ENCODE assay signal across 10 cellular contexts in genomic region chr14:68369289-68369925, GRCh38.
DNase-seq lines count a peak whose midpoint lies in the region; ATAC-seq and TF ChIP-seq lines count a peak whose summit lies in the region.
"Had no signal": no experiment of that assay in that cellular context is flagged by ENCODE, and none has a peak within 500 bp of the region (broad histone marks: within the 10 kb centered on the region; RNA-seq: fewer than 3 reads in every experiment).

No MANE protein-coding gene starts in this region.

- no peaks in the 10 kb centered on the region for H3K27me3 ChIP-seq in SJCRH30
- H3K27me3 ChIP-seq in spleen (replicated peaks in 1 of 7): no peaks in the 10 kb centered on the region
- no peaks in the 10 kb centered on the region; the same call in 1 of the 2 replicates for H3K27me3 ChIP-seq in H9 (ENCODE audit: insufficient read depth, low read length)

- H3K9me3 Mint-ChIP-seq in H9: 0 out of 5 replicates have a peak, but pooled peaks cover 0 to 3% of the 10 kb centered on the region in 2 experiments

- no peak overlapping the region for H3T11ph ChIP-seq in H9 (ENCODE audit: low read length)

- peak; percentile 94 to 95 for ATAC-seq in activated CD4-positive, CD25-positive, alpha-beta regulatory T cell treated with anti-CD3 and anti-CD28 coated beads, Interleukin-2, amount 50 U/mL, for 24 hours
- ATAC-seq in GM21825 (IDR thresholded peaks at IDR 0.05; ENCODE audit: unreplicated experiment): peak; percentile 49

- H4K91ac ChIP-seq in H9 (ENCODE audit: insufficient read length, low read depth, low read length): no peak overlapping the region

- no peak overlapping the region for H2BK12ac ChIP-seq in H9 (ENCODE audit: insufficient read length, low read depth, low read length)

- no peak overlapping the region for H3K4me3 Mint-ChIP-seq in H9

- H3K14ac ChIP-seq in H9 (ENCODE audit: insufficient read depth, low read length): no peak overlapping the region

- no peak overlapping the region for H3K27ac Mint-ChIP-seq in H9

- H3K4ac ChIP-seq in H9 (ENCODE audit: low read depth, low read length): no peak overlapping the region

- TF ChIP-seq CTCF in spleen (IDR thresholded peaks at IDR 0.05 in 8 of 11, conservative IDR thresholded peaks at IDR 0.05 in 3 of 11): no peak
- no peak for TF ChIP-seq CTCF in H9 (conservative IDR thresholded peaks at IDR 0.05)

- H3K18ac ChIP-seq in H9 (ENCODE audit: insufficient read length, low read depth, low read length): no peak overlapping the region

- H2AK5ac ChIP-seq in H9 (ENCODE audit: insufficient read length, low read length): no peak overlapping the region

- intact Hi-C loops in spleen (cut with DNase I; ENCODE audit: low total_unique reads): loop anchor here (10.0 kb wide), 1 partner anchor 105 kb away; no protein-coding TSS in a partner anchor

- no peak overlapping the region for H3K23ac ChIP-seq in H9 (ENCODE audit: insufficient read length, low read depth, low read length)

- H3K4me1 ChIP-seq in SJCRH30 (peaks cover 43% of the 10 kb centered on the region), spleen (peaks cover 35 to 95% (median 55%) of the 10 kb centered on the region in 6 donors), H9 (ENCODE audit: insufficient read depth, low read length) (peaks cover 6% of the 10 kb centered on the region; the same call in 1 of the 2 replicates)

- H2BK5ac ChIP-seq in H9 (ENCODE audit: insufficient read length, low read length): no peak overlapping the region

- H3K4me2 ChIP-seq in H9 (ENCODE audit: insufficient read depth, insufficient read length, low read length): no peak overlapping the region

- no peak overlapping the region for H2BK120ac ChIP-seq in H9 (ENCODE audit: low read depth, low read length, poor library complexity, severe bottlenecking)

- no peak overlapping the region for H3K9ac ChIP-seq in H9 (ENCODE audit: extremely low read depth, insufficient read length, low read length)

- no peak overlapping the region for H2BK15ac ChIP-seq in H9 (ENCODE audit: low read depth, low read length)

- 23 to 43% (median 33%) methylated on average over 6 of the region's 6 CpGs for WGBS in spleen, 5 donors
- WGBS in H9 (ENCODE audit: extremely low coverage, insufficient read length, low lambda C conversion rate): no CpG with 5 or more reads among the region's 6 CpGs

- no peaks in the 10 kb centered on the region for H3K36me3 Mint-ChIP-seq in H9 (ENCODE audit: insufficient read depth in 1 of 3, low read depth in 3 of 3)

- H3K27me3 Mint-ChIP-seq in H9 (ENCODE audit: low read depth): peaks cover 62% of the 10 kb centered on the region

- H3K79me1 ChIP-seq in H9 (ENCODE audit: insufficient read depth, low read depth, low read length, poor library complexity, severe bottlenecking): no peaks in the 10 kb centered on the region

- no peak for TF ChIP-seq POLR2A in spleen (IDR thresholded peaks at IDR 0.05)

- H4K5ac ChIP-seq in H9 (ENCODE audit: insufficient read length, low read depth, low read length): no peak overlapping the region

- no peak overlapping the region for H4K8ac ChIP-seq in H9 (replicated peaks; ENCODE audit: insufficient read length, low read depth, low read length)

- no peak for DNase-seq in activated CD4-positive, CD25-positive, alpha-beta regulatory T cell (lab: John Stamatoyannopoulos, UW)
- DNase-seq in SJCRH30: no peak
- no peak for DNase-seq in spleen
- no peak for DNase-seq in stimulated activated CD4-positive, alpha-beta T cell treated with anti-CD3 and anti-CD28 coated beads, Interleukin-2, amount 100 ng/mL, for 24 hours
- no peak for DNase-seq in stimulated activated CD4-positive, alpha-beta T cell treated with anti-CD3 and anti-CD28 coated beads, Interleukin-4, amount 100 ng/mL, for 24 hours
- DNase-seq in H9: no peak
- DNase-seq: 8988T, islet precursor cell had no signal

- H3K56ac ChIP-seq in H9 (ENCODE audit: insufficient read length, low read depth, low read length): no peak overlapping the region

- H3K4me3 ChIP-seq in SJCRH30 (no peak overlapping the region), spleen (peak overlapping the region in 1 of 8 donors; percentile 30)

- H2AFZ ChIP-seq in H9 (ENCODE audit: low read length): no peak overlapping the region

- H3K9me3 ChIP-seq in SJCRH30 (replicated peaks) (peaks cover 6% of the 10 kb centered on the region; the same call in 1 of the 2 replicates), spleen (no peaks in the 10 kb centered on the region), H9 (ENCODE audit: control insufficient read depth, low read depth, low read length) (no peaks in the 10 kb centered on the region)

- H3K79me2 ChIP-seq in H9 (ENCODE audit: insufficient read depth, low read length): no peaks in the 10 kb centered on the region

- H3K4me1 Mint-ChIP-seq in H9: peaks cover 28 to 31% of the 10 kb centered on the region in 2 experiments

- H2BK20ac ChIP-seq in H9 (ENCODE audit: low read depth, low read length, poor library complexity, severe bottlenecking): no peak overlapping the region

- H3K23me2 ChIP-seq in H9 (ENCODE audit: insufficient read length, low read depth, low read length, poor library complexity, severe bottlenecking): no peaks in the 10 kb centered on the region

- no peaks in the 10 kb centered on the region for H4K20me1 ChIP-seq in H9 (ENCODE audit: control insufficient read depth, insufficient read depth, insufficient read length)

- no peaks in the 10 kb centered on the region for H3K36me3 ChIP-seq in SJCRH30
- no peaks in the 10 kb centered on the region for H3K36me3 ChIP-seq in spleen

- H3K27ac ChIP-seq in SJCRH30 (0 out of 2 replicates have a peak overlapping the region, but pooled peaks have one; percentile 5), spleen (peak overlapping the region; percentile 49 to 87 (median 80)), H9 (ENCODE audit: insufficient read length, low read depth, low read length) (no peak overlapping the region)
